Comparison of ENCODE assay signal across 20 cellular contexts in the genomic region with DNA sequence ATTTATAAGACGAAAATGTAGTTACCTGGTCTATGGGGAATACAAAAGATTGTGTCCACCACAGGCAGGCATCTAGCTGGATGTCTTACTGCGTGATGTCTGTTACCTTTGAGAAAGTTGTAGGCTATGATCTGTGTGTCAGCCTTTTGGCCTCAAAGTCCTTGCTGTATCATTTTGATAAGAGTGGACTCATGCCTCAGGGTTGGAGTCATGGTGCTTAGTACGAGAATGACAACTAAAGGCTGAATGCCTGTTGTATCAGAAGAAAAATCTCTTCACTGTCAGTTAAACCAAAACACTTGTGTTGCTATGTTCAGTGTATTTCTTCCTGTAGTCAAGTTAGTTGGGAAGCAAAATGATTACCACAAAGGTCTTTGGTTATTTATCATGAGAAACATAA.
"Had no signal": no experiment of that assay in that cellular context is flagged by ENCODE, and none has a peak within 500 bp of the region (broad histone marks: within the 10 kb centered on the region; RNA-seq: fewer than 3 reads in every experiment).

No MANE protein-coding gene starts in this region.

- H3K27me3 ChIP-seq: transverse colon, vagina had no signal

- H3K27ac ChIP-seq: transverse colon, vagina had no signal

- ATAC-seq: esophagus mucosa, left colon had no signal

- H3K4me3 ChIP-seq: lung, transverse colon, vagina had no signal

- H3K9me3 ChIP-seq: transverse colon, vagina had no signal

- DNase-seq: activated B cell treated with CpG ODN at 0.5 μM for 24 hours; activated CD4-positive, alpha-beta memory T cell treated with anti-CD3 and anti-CD28 coated beads, Interleukin-2, amount 10 ng/mL, durations not matched to agents 7 days and 5 days; activated CD4-positive, alpha-beta T cell treated with anti-CD3 and anti-CD28 coated beads for 4 hours; activated naive CD4-positive, alpha-beta T cell treated with Interleukin-2 at 50 U/mL for 16 hours; activated naive CD8-positive, alpha-beta T cell treated with anti-CD3 and anti-CD28 coated beads, Interleukin-2, amount 10 ng/mL, durations not matched to agents 7 days and 5 days; activated T-cell treated with anti-CD3 and anti-CD28 coated beads, Interleukin-2, amount 50 U/mL, for 24 hours; cortex of kidney; left colon; midbrain; nephron progenitor cell; nucleus accumbens; posterior cingulate gyrus; retina; small intestine; stimulated activated CD4-positive, alpha-beta T cell treated with anti-CD3 and anti-CD28 coated beads, Interleukin-15, amount 100 ng/mL, for 24 hours; stimulated activated CD4-positive, alpha-beta T cell treated with anti-CD3 and anti-CD28 coated beads, Interleukin-2, amount 100 ng/mL, for 48 hours; transverse colon had no signal

- H3K36me3 ChIP-seq: transverse colon, vagina had no signal
